ENCODE assay signal across 14 cellular contexts in genomic region chr4:146049802-146050201, GRCh38.
DNase-seq lines count a peak whose midpoint lies in the region; ATAC-seq and TF ChIP-seq lines count a peak whose summit lies in the region.
"Had no signal": no experiment of that assay in that cellular context is flagged by ENCODE, and none has a peak within 500 bp of the region (broad histone marks: within the 10 kb centered on the region; RNA-seq: fewer than 3 reads in every experiment).

No MANE protein-coding gene starts in this region.

- TF ChIP-seq CTCF in OCI-LY7 (conservative IDR thresholded peaks at IDR 0.05; ENCODE audit: low read length) = 0 out of 2 replicates have a peak, but pooled peaks have one; percentile 28

- intact Hi-C loops in OCI-LY7 (cut with micrococcal nuclease; ENCODE audit: unreplicated experiment) = loop anchor here (2.0 to 5.0 kb wide), 3 partner anchors 17 to 113 kb away; no protein-coding TSS in a partner anchor

- H3K4me3 ChIP-seq in OCI-LY7 (ENCODE audit: low read depth, low read length, poor library complexity, severe bottlenecking) = peak overlapping the region; percentile 43
- H3K4me3 ChIP-seq: sigmoid colon had no signal

- H3K4me2 ChIP-seq in OCI-LY7 (ENCODE audit: low read length) = peak overlapping the region; percentile 62

- peaks cover 12% of the 10 kb centered on the region for H3K27me3 Mint-ChIP-seq in activated T-cell treated with anti-CD3 and anti-CD28 coated beads, Interleukin-2, amount 50 U/mL, for 4 hours (ENCODE audit: low read depth)

- peak; percentile 98 for ATAC-seq in GM18517 (IDR thresholded peaks at IDR 0.05; ENCODE audit: unreplicated experiment)
- peak; percentile 97 for ATAC-seq in GM21528 (IDR thresholded peaks at IDR 0.05; ENCODE audit: low FRiP score, unreplicated experiment)
- peak; percentile 92 for ATAC-seq in HG03135 (IDR thresholded peaks at IDR 0.05; ENCODE audit: unreplicated experiment)
- no peak for ATAC-seq in activated T-cell treated with anti-CD3 and anti-CD28 coated beads, Interleukin-2, amount 50 U/mL, for 4 hours
- ATAC-seq: Panc1 had no signal

- H2AFZ ChIP-seq in OCI-LY7 (ENCODE audit: low read length) = peak overlapping the region; percentile 57; the same call in 1 of the 2 replicates

- no peaks in the 10 kb centered on the region for H3K9me2 ChIP-seq in OCI-LY7 (ENCODE audit: insufficient read depth, low read length)

- no TSS peak for BruUV-seq in OCI-LY7 (replicated peaks; lab: Mats Ljungman, UMichigan)

- H3K79me2 ChIP-seq in OCI-LY7 (ENCODE audit: insufficient read depth, low read depth, low read length) = no peaks in the 10 kb centered on the region

- H3K4me1 Mint-ChIP-seq in activated T-cell treated with anti-CD3 and anti-CD28 coated beads, Interleukin-2, amount 50 U/mL, for 4 hours (ENCODE audit: low read depth) = no peaks in the 10 kb centered on the region
- H3K4me1 Mint-ChIP-seq: CD4-positive, alpha-beta memory T cell had no signal

- H4K20me1 ChIP-seq in OCI-LY7 (ENCODE audit: insufficient read depth, low read length) = no peaks in the 10 kb centered on the region

- H3K27ac ChIP-seq in OCI-LY7 (ENCODE audit: low read depth, low read length, poor library complexity, severe bottlenecking) = peak overlapping the region; percentile 98
- H3K27ac ChIP-seq: sigmoid colon had no signal

- DNase-seq in OCI-LY7 (ENCODE audit: low spot score) (peak; percentile 95), glomerular visceral epithelial cell (ENCODE audit: extremely low spot score) (no peak), NCI-H446 treated with DMSO at 0.1 percent for 48 hours (lab: John Stamatoyannopoulos, UW) (no peak), OCI-M1 (lab: John Stamatoyannopoulos, UW) (no peak)
- no peak for DNase-seq in activated T-cell treated with anti-CD3 and anti-CD28 coated beads, Interleukin-2, amount 50 U/mL, for 4 hours
- DNase-seq: activated gamma-delta T cell treated with Interleukin-2 at 50 U/mL for 16 hours; CD4-positive, alpha-beta memory T cell; glutamatergic neuron; mesendoderm; sigmoid colon had no signal

- H3K4me3 Mint-ChIP-seq in activated T-cell treated with anti-CD3 and anti-CD28 coated beads, Interleukin-2, amount 50 U/mL, for 4 hours = no peak overlapping the region
- H3K4me3 Mint-ChIP-seq: CD4-positive, alpha-beta memory T cell had no signal

- H3K9me3 Mint-ChIP-seq in activated T-cell treated with anti-CD3 and anti-CD28 coated beads, Interleukin-2, amount 50 U/mL, for 4 hours = no peaks in the 10 kb centered on the region

- CTCF ChIA-PET in OCI-LY7 (lab: Charles Lee; ENCODE audit: unreplicated experiment) = interaction anchor here (4.0 kb wide), 1 partner anchor 10 kb away, joined by 27 read pairs; no protein-coding TSS in a partner anchor

- H3K9me3 ChIP-seq in OCI-LY7 (ENCODE audit: low read length) = peaks cover 38% of the 10 kb centered on the region

- peaks cover 66% of the 10 kb centered on the region for H3K4me1 ChIP-seq in OCI-LY7 (ENCODE audit: insufficient read depth, low read length, poor library complexity, severe bottlenecking)
- H3K4me1 ChIP-seq: sigmoid colon had no signal

- H3K36me3 ChIP-seq in OCI-LY7 (ENCODE audit: insufficient read depth, low read length) = peaks cover 30% of the 10 kb centered on the region
- H3K36me3 ChIP-seq: sigmoid colon had no signal

- H3K36me3 Mint-ChIP-seq in activated T-cell treated with anti-CD3 and anti-CD28 coated beads, Interleukin-2, amount 50 U/mL, for 4 hours (ENCODE audit: insufficient read depth) = peaks cover 2% of the 10 kb centered on the region

- POLR2A ChIA-PET in OCI-LY7 (lab: Charles Lee) = interaction anchor here (0.6 to 5.7 kb wide), 17 partner anchors 8 to 153 kb away, joined by 3 to 97 read pairs (median 3); no protein-coding TSS in a partner anchor

Comparison
In these comparisons a context has a peak if more than half of its experiments do, and no peak if none do; other contexts are left out.
1. ATAC-seq: peak in GM18517 (single experiment), GM21528 (single experiment) and HG03135 (single experiment); none in activated T-cell treated with anti-CD3 and anti-CD28 coated beads, Interleukin-2, amount 50 U/mL, for 4 hours (0 of 2).